In genomic region chr10:106900041-106900674, GRCh38 we compare ENCODE assay signal across 15 cellular contexts.
"Had no signal": no experiment of that assay in that cellular context is flagged by ENCODE, and none has a peak within 500 bp of the region (broad histone marks: within the 10 kb centered on the region; RNA-seq: fewer than 3 reads in every experiment).

No MANE protein-coding gene starts in this region.

- H2AFZ ChIP-seq: neural progenitor cell had no signal

- H3K9ac ChIP-seq: neural progenitor cell had no signal

- H3K27me3 ChIP-seq: body of pancreas, neural progenitor cell, sigmoid colon had no signal

- DNase-seq: activated CD4-positive, alpha-beta T cell treated with anti-CD3 and anti-CD28 coated beads, Interleukin-2, amount 10 ng/mL, durations not matched to agents 7 days and 5 days; activated CD4-positive, CD25-positive, alpha-beta regulatory T cell; activated CD8-positive, alpha-beta memory T cell treated with anti-CD3 and anti-CD28 coated beads for 24 hours; activated naive CD8-positive, alpha-beta T cell treated with anti-CD3 and anti-CD28 coated beads for 36 hours; amygdala; body of pancreas; caudate nucleus; left colon; sigmoid colon; stimulated activated CD4-positive, alpha-beta T cell treated with anti-CD3 and anti-CD28 coated beads, Interleukin-1b, Interleukin-23, amount 100 ng/mL, for 48 hours had no signal

- H3K4me3 ChIP-seq: body of pancreas, lung, neural progenitor cell, sigmoid colon, thoracic aorta had no signal

- H3K4me1 ChIP-seq: body of pancreas had no signal

- H3K27ac ChIP-seq: body of pancreas, neural progenitor cell, sigmoid colon, thoracic aorta had no signal

- H3K36me3 ChIP-seq: neural progenitor cell, sigmoid colon, thoracic aorta had no signal

- H3K4me2 ChIP-seq: neural progenitor cell had no signal

- ATAC-seq: body of pancreas; esophagus mucosa; left colon; stimulated activated effector memory CD8-positive, alpha-beta T cell treated with anti-CD3 and anti-CD28 coated beads, Interleukin-12 subunit alpha, Interleukin-12 subunit beta, amount 100 ng/mL, for 72 hours had no signal

- H3K9me3 ChIP-seq: body of pancreas, sigmoid colon, thoracic aorta had no signal
